In genomic region chr12:4194661-4195060, GRCh38 we compare ENCODE assay signal across 27 cellular contexts.
"Had no signal": no experiment of that assay in that cellular context is flagged by ENCODE, and none has a peak within 500 bp of the region (broad histone marks: within the 10 kb centered on the region; RNA-seq: fewer than 3 reads in every experiment).

No MANE protein-coding gene starts in this region.

- FAIRE-seq: colon, frontal cortex had no signal

- H3K27me3 Mint-ChIP-seq: activated CD8-positive, alpha-beta T cell treated with anti-CD3 and anti-CD28 coated beads for 36 hours; activated T-helper 17 cell treated with anti-CD3 and anti-CD28 coated beads, Interleukin-2, amount 50 U/mL, for 72 hours had no signal

- H3K27me3 ChIP-seq: body of pancreas had no signal

- H3K36me3 Mint-ChIP-seq: activated naive CD4-positive, alpha-beta T cell treated with anti-CD3 and anti-CD28 coated beads, Interleukin-2, amount 50 U/mL, for 72 hours had no signal

- H3K9me3 ChIP-seq: adrenal gland, body of pancreas had no signal

- H3K4me1 Mint-ChIP-seq: activated T-helper 17 cell treated with anti-CD3 and anti-CD28 coated beads, Interleukin-2, amount 50 U/mL, for 72 hours had no signal

- H3K4me3 Mint-ChIP-seq: activated CD8-positive, alpha-beta T cell treated with anti-CD3 and anti-CD28 coated beads for 36 hours; activated naive CD4-positive, alpha-beta T cell treated with anti-CD3 and anti-CD28 coated beads for 36 hours; activated T-cell treated with anti-CD3 and anti-CD28 coated beads, Interleukin-2, amount 50 U/mL, for 4 hours; activated T-helper 17 cell treated with anti-CD3 and anti-CD28 coated beads, Interleukin-2, amount 50 U/mL, for 72 hours; effector memory CD8-positive, alpha-beta T cell had no signal

- H3K4me1 ChIP-seq: adrenal gland, body of pancreas had no signal

- H3K27ac ChIP-seq: adrenal gland, body of pancreas had no signal

- ATAC-seq: activated CD8-positive, alpha-beta T cell treated with anti-CD3 and anti-CD28 coated beads for 36 hours; activated naive CD4-positive, alpha-beta T cell treated with anti-CD3 and anti-CD28 coated beads, Interleukin-2, amount 50 U/mL, for 72 hours; activated T-cell treated with anti-CD3 and anti-CD28 coated beads, Interleukin-2, amount 50 U/mL, for 4 hours; activated T-helper 17 cell treated with anti-CD3 and anti-CD28 coated beads, Interleukin-2, amount 50 U/mL, for 72 hours; body of pancreas; effector memory CD8-positive, alpha-beta T cell had no signal

- H3K36me3 ChIP-seq: adrenal gland had no signal

- H3K27ac Mint-ChIP-seq: activated CD8-positive, alpha-beta T cell treated with anti-CD3 and anti-CD28 coated beads for 36 hours; activated naive CD4-positive, alpha-beta T cell treated with anti-CD3 and anti-CD28 coated beads for 36 hours; activated naive CD4-positive, alpha-beta T cell treated with anti-CD3 and anti-CD28 coated beads, Interleukin-2, amount 50 U/mL, for 72 hours; activated T-helper 17 cell treated with anti-CD3 and anti-CD28 coated beads, Interleukin-2, amount 50 U/mL, for 72 hours; effector memory CD8-positive, alpha-beta T cell had no signal

- H3K9me3 Mint-ChIP-seq: activated CD8-positive, alpha-beta T cell treated with anti-CD3 and anti-CD28 coated beads for 36 hours; activated naive CD4-positive, alpha-beta T cell treated with anti-CD3 and anti-CD28 coated beads for 36 hours; activated naive CD4-positive, alpha-beta T cell treated with anti-CD3 and anti-CD28 coated beads, Interleukin-2, amount 50 U/mL, for 72 hours; activated T-cell treated with anti-CD3 and anti-CD28 coated beads, Interleukin-2, amount 50 U/mL, for 4 hours; activated T-helper 17 cell treated with anti-CD3 and anti-CD28 coated beads, Interleukin-2, amount 50 U/mL, for 72 hours; effector memory CD8-positive, alpha-beta T cell had no signal

- DNase-seq: activated CD4-positive, alpha-beta T cell treated with anti-CD3 and anti-CD28 coated beads for 4 hours; activated CD4-positive, alpha-beta T cell treated with anti-CD3 and anti-CD28 coated beads, Interleukin-2, amount 50 U/mL, for 1 hour; activated CD4-positive, alpha-beta T cell treated with anti-CD3 and anti-CD28 coated beads, Interleukin-2, amount 50 U/mL, for 48 hours; activated CD4-positive, CD25-positive, alpha-beta regulatory T cell; activated CD4-positive, CD25-positive, alpha-beta regulatory T cell treated with anti-CD3 and anti-CD28 coated beads, Interleukin-2, amount 50 U/mL, for 72 hours; activated CD8-positive, alpha-beta memory T cell treated with anti-CD3 and anti-CD28 coated beads for 24 hours; activated CD8-positive, alpha-beta T cell treated with anti-CD3 and anti-CD28 coated beads for 36 hours; activated effector memory CD4-positive, alpha-beta T cell treated with Interleukin-2 at 50 U/mL for 16 hours; activated gamma-delta T cell treated with Interleukin-2 at 50 U/mL for 16 hours; activated naive CD4-positive, alpha-beta T cell treated with anti-CD3 and anti-CD28 coated beads for 36 hours; activated T-cell treated with anti-CD3 and anti-CD28 coated beads, Interleukin-2, amount 50 U/mL, for 4 hours; adrenal gland; amygdala; aorta; body of pancreas; caudate nucleus; cortex of kidney; dermis blood vessel endothelial cell; effector CD4-positive, alpha-beta T cell; effector memory CD8-positive, alpha-beta T cell; foreskin fibroblast; head of caudate nucleus; T-helper 2 cell had no signal

- H3K4me3 ChIP-seq: adrenal gland, body of pancreas had no signal
